15 cellular contexts compared by ENCODE assay signal in the genomic region with DNA sequence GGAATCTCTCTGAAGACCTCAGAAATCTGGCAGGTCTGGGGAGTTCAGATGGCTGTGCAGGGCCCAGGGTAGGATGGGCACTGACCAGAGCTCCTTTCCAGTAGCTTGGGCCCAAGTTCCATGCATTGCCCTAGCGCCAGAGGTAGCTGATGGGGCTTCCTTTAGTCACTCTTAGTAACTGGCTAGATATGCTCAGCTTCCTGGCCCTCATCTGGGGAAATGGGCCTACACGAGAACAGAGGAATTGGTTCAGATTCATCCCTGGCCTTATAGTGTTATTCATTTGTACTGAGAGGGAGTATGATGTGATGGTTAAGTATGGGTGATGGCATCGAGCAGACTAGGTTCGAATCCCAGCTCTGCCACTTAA. TPM values are rescaled to one million over a fixed set of nuclear protein-coding genes. Genes with fewer than 3 reads are reported as not detected.
A peak's percentile ranks its signal among the peaks of the same experiment; 100 is the strongest.
DNase-seq lines count a peak whose midpoint lies in the region; ATAC-seq and TF ChIP-seq lines count a peak whose summit lies in the region.
"Had no signal": no experiment of that assay in that cellular context is flagged by ENCODE, and none has a peak within 500 bp of the region (broad histone marks: within the 10 kb centered on the region; RNA-seq: fewer than 3 reads in every experiment).

No MANE protein-coding gene starts in this region.

- no peaks in the 10 kb centered on the region for H3K79me2 ChIP-seq in PC-3 (ENCODE audit: low read length)

- POLR2A ChIA-PET in PC-3 (lab: Charles Lee; ENCODE audit: unreplicated experiment) = no interaction called here

- H3K9me3 ChIP-seq in right atrium auricular region (no peaks in the 10 kb centered on the region), PC-3 (ENCODE audit: low read length) (no peaks in the 10 kb centered on the region)
- H3K9me3 ChIP-seq: BE2C had no signal

- H3K9me2 ChIP-seq in PC-3 (replicated peaks; ENCODE audit: low read length) = no peaks in the 10 kb centered on the region

- no peak overlapping the region; the same call in 1 of the 2 replicates for H3K9ac ChIP-seq in PC-3 (ENCODE audit: low read length)

- CTCF ChIA-PET in PC-3 (lab: Charles Lee) = no interaction called here

- BruUV-seq in PC-3 (replicated peaks; lab: Mats Ljungman, UMichigan) = no TSS peak

- H3K36me3 ChIP-seq in right atrium auricular region (no peaks in the 10 kb centered on the region), PC-3 (ENCODE audit: low read depth, low read length) (no peaks in the 10 kb centered on the region)
- H3K36me3 ChIP-seq: BE2C had no signal

- H3K27me3 ChIP-seq in right atrium auricular region = no peaks in the 10 kb centered on the region
- H3K27me3 ChIP-seq in PC-3 (ENCODE audit: low read length) = peaks cover 4% of the 10 kb centered on the region; the same call in 1 of the 2 replicates
- H3K27me3 ChIP-seq: BE2C had no signal

- DNase-seq in right atrium auricular region (ENCODE audit: low spot score) (peak; percentile 34), cardiac septum (ENCODE audit: low spot score) (no peak), PC-3 (no peak), fibroblast of mammary gland (ENCODE audit: low read depth) (peak; percentile 60), globus pallidus (ENCODE audit: low spot score) (no peak)
- DNase-seq in stimulated activated CD8-positive, alpha-beta memory T cell treated with anti-CD3 and anti-CD28 coated beads, Interleukin-4, amount 100 ng/mL, for 48 hours = no peak
- DNase-seq: 8988T; ACHN; BE2C; CD4-positive, alpha-beta memory T cell; DMS79; GOT3; H9 had no signal

- H3K27ac ChIP-seq in right atrium auricular region = no peak overlapping the region
- peak overlapping the region; percentile 62 for H3K27ac ChIP-seq in PC-3 (ENCODE audit: low read length)
- H3K27ac ChIP-seq: C4-2B had no signal

- TF ChIP-seq CTCF in right atrium auricular region (IDR thresholded peaks at IDR 0.05) (no peak), PC-3 (conservative IDR thresholded peaks at IDR 0.05; ENCODE audit: low read depth, low read length) (no peak), fibroblast of mammary gland (conservative IDR thresholded peaks at IDR 0.05; ENCODE audit: control insufficient read depth, insufficient read depth, low read depth, low read length) (no peak)

- H3K4me2 ChIP-seq in PC-3 (ENCODE audit: low read length) = peak overlapping the region; percentile 18; the same call in 1 of the 2 replicates

- H2AFZ ChIP-seq in PC-3 (ENCODE audit: low read length) = no peak overlapping the region

- H3K4me1 ChIP-seq in right atrium auricular region (no peaks in the 10 kb centered on the region), PC-3 (ENCODE audit: insufficient read depth, low read length) (peaks cover 15% of the 10 kb centered on the region)
- H3K4me1 ChIP-seq: BE2C had no signal

- H3K4me3 ChIP-seq in right atrium auricular region = no peak overlapping the region
- H3K4me3 ChIP-seq in PC-3 (ENCODE audit: low read length) = no peak overlapping the region
- no peak overlapping the region for H3K4me3 ChIP-seq in fibroblast of mammary gland (ENCODE audit: control insufficient read depth, low read depth, low read length)

- H3F3A ChIP-seq in PC-3 (ENCODE audit: low read length, unreplicated experiment) = no peaks in the 10 kb centered on the region

- intact Hi-C loops in cardiac septum (cut with DNase I) (no loop called here), PC-3 (cut with micrococcal nuclease) (no loop called here)

- ATAC-seq in PC-3 (0 out of 2 replicates have a peak, but pooled peaks have one; percentile 8), HG02623 (IDR thresholded peaks at IDR 0.05; ENCODE audit: unreplicated experiment) (no peak)

- no peaks in the 10 kb centered on the region for H4K20me1 ChIP-seq in PC-3 (ENCODE audit: low read length)

RNA-seq across cellular contexts. Expression of a gene that starts 15.5 kb away (rescaled TPM):
- total RNA-seq in right atrium auricular region (10 to 100 TPM; 30.4 to 31.7 TPM), cardiac septum (35.6 TPM), PC-3 (2014; rRNA removed) (61.2 and 88.7 TPM in 2 replicates)

Comparison
In these comparisons a context has a peak if more than half of its experiments do, and no peak if none do; other contexts are left out.
1. DNase-seq: peak in right atrium auricular region (single experiment) and fibroblast of mammary gland (single experiment); none in cardiac septum (single experiment), PC-3 (single experiment), globus pallidus (single experiment) and stimulated activated CD8-positive, alpha-beta memory T cell treated with anti-CD3 and anti-CD28 coated beads, Interleukin-4, amount 100 ng/mL, for 48 hours (single experiment).